Comparison of ENCODE assay signal across 2 cellular contexts in genomic region chr7:156858523-156858922, GRCh38.
A peak's percentile ranks its signal among the peaks of the same experiment; 100 is the strongest.
TF ChIP-seq lines count a peak whose summit lies in the region.

No MANE protein-coding gene starts in this region.

TF ChIP-seq in HepG2, 621 proteins besides CTCF, POLR2A, EP300 and RAD21:
- TF ChIP-seq ZNF513 (CRISPR knock-in tag; conservative IDR thresholded peaks at IDR 0.05) (no peak), ZNF260 (CRISPR knock-in tag; IDR thresholded peaks at IDR 0.05; ENCODE audit: borderline replicate concordance, low read depth) (no peak), POLR2AphosphoS2 (IDR thresholded peaks at IDR 0.05; ENCODE audit: low read depth, low read length) (no peak), GMEB1 (CRISPR knock-in tag; IDR thresholded peaks at IDR 0.05; ENCODE audit: borderline replicate concordance) (no peak), ATF6 (CRISPR knock-in tag; conservative IDR thresholded peaks at IDR 0.05) (no peak), DMAP1 (CRISPR knock-in tag; IDR thresholded peaks at IDR 0.05) (no peak)

TF ChIP-seq in HEK293, 187 proteins besides CTCF, POLR2A, EP300 and RAD21:
- no peak for TF ChIP-seq ZNF768 (tag by site-specific recombination; IDR thresholded peaks at IDR 0.05)
- TF ChIP-seq ZNF211 (tag by site-specific recombination; IDR thresholded peaks at IDR 0.05; ENCODE audit: low read depth), result peak; percentile 91
- TF ChIP-seq REST (tag by site-specific recombination; IDR thresholded peaks at IDR 0.05), result no peak
- no peak for TF ChIP-seq AEBP2 (tag by site-specific recombination; IDR thresholded peaks at IDR 0.05; ENCODE audit: borderline replicate concordance)
- no peak for TF ChIP-seq ZNF560 (tag by site-specific recombination; IDR thresholded peaks at IDR 0.05; ENCODE audit: borderline replicate concordance)
